ENCODE assay signal across 9 cellular contexts in the genomic region with DNA sequence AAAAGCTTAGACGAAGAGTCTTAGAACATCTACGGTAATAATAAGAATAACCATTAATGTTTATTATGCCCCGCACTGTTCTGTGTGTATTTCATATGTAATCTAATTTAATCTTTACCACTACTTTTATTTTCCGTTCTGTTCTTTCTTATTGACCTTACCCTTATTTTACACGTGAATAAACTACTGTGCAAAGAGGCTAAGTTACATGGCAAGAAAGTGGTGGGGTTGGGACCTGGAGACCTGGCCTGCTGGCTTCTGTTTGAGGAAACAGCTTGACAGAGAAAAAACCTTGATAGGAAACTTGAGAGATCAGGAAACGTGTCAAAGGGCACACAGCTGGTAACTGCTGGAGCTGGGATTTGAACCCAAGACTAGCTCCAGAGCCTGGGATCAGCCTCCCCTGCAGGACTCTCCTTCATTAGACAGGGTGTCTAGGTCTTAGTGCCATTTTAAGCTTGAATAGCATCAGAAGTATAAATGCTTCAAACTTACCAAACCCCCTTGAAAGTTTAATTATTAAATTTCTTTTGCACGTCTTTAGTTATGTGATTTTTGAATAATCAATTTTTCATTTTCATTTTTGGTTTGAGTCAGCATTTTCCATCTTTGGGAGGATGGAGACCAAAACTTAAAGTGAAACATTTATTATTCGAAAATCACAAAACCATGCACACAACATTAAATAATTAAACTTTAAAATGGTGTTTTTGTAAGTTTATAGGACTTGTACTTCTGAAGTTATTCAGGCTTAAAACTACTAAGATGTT.
DNase-seq lines count a peak whose midpoint lies in the region; ATAC-seq and TF ChIP-seq lines count a peak whose summit lies in the region.
"Had no signal": no experiment of that assay in that cellular context is flagged by ENCODE, and none has a peak within 500 bp of the region (broad histone marks: within the 10 kb centered on the region; RNA-seq: fewer than 3 reads in every experiment).

No MANE protein-coding gene starts in this region.

- TF ChIP-seq RAD21 in SK-N-SH (IDR thresholded peaks at IDR 0.05; ENCODE audit: low read length), result no peak

- no peaks in the 10 kb centered on the region for H3K9me2 ChIP-seq in SK-N-SH

- no peaks in the 10 kb centered on the region for H3K27me3 ChIP-seq in SK-N-SH (ENCODE audit: insufficient read depth)
- H3K27me3 ChIP-seq in iPS-18a (ENCODE audit: control insufficient read depth, insufficient read depth, low read length), result no peaks in the 10 kb centered on the region

- H3K27me3 Mint-ChIP-seq in activated CD8-positive, alpha-beta T cell treated with anti-CD3 and anti-CD28 coated beads for 36 hours, result no peaks in the 10 kb centered on the region
- no peaks in the 10 kb centered on the region for H3K27me3 Mint-ChIP-seq in stimulated activated naive CD8-positive, alpha-beta T cell treated with anti-CD3 and anti-CD28 coated beads, Interleukin-15, amount 100 ng/mL, for 72 hours

- CTCF ChIA-PET in SK-N-SH (lab: Yijun Ruan, JAX), result interaction anchor here (0.9 to 44.7 kb wide), 12 partner anchors 8 to 188 kb away, joined by 3 to 1335 read pairs (median 14); partner anchors contain the start of genes ALAD, C9orf43 and POLE3
- CTCF ChIA-PET in activated CD8-positive, alpha-beta T cell treated with anti-CD3 and anti-CD28 coated beads for 36 hours (lab: Charles Lee), result interaction anchor here (0.8 to 27.7 kb wide), 15 partner anchors 10 to 319 kb away, joined by 3 to 621 read pairs (median 4); partner anchors contain the start of gene ALAD

- peak overlapping the region; percentile 73 for H3K4me2 ChIP-seq in SK-N-SH

- no peak for TF ChIP-seq EP300 in SK-N-SH (IDR thresholded peaks at IDR 0.05; ENCODE audit: borderline replicate concordance in 1 of 2, low read depth in 1 of 2, low read length in 1 of 2)

- DNase-seq in SK-N-SH, result no peak
- no peak for DNase-seq in activated CD8-positive, alpha-beta T cell treated with anti-CD3 and anti-CD28 coated beads for 36 hours
- DNase-seq in stimulated activated naive CD8-positive, alpha-beta T cell treated with anti-CD3 and anti-CD28 coated beads, Interleukin-15, amount 100 ng/mL, for 72 hours, result no peak
- DNase-seq in 8988T, result no peak
- no peak for DNase-seq in NCI-H1436 (lab: John Stamatoyannopoulos, UW)
- no peak for DNase-seq in ACHN
- DNase-seq: NCI-H510A had no signal

- H3K27ac Mint-ChIP-seq in activated CD8-positive, alpha-beta T cell treated with anti-CD3 and anti-CD28 coated beads for 36 hours, result peak overlapping the region; percentile 77
- peak overlapping the region; percentile 20 to 76 for H3K27ac Mint-ChIP-seq in stimulated activated naive CD8-positive, alpha-beta T cell treated with anti-CD3 and anti-CD28 coated beads, Interleukin-15, amount 100 ng/mL, for 72 hours

- H3K9ac ChIP-seq in SK-N-SH (peak overlapping the region; percentile 59), iPS-18a (ENCODE audit: low read length) (peak overlapping the region; percentile 67)

- in situ Hi-C loops in ACHN (cut with HindIII; ENCODE audit: low pct_ligation_motif_present, low pct_unique_long_range_greater_than_20kb, low sequenced_read_pairs), result no loop called here

- H3K9me3 Mint-ChIP-seq in activated CD8-positive, alpha-beta T cell treated with anti-CD3 and anti-CD28 coated beads for 36 hours, result no peaks in the 10 kb centered on the region
- no peaks in the 10 kb centered on the region for H3K9me3 Mint-ChIP-seq in stimulated activated naive CD8-positive, alpha-beta T cell treated with anti-CD3 and anti-CD28 coated beads, Interleukin-15, amount 100 ng/mL, for 72 hours

- intact Hi-C loops in activated CD8-positive, alpha-beta T cell treated with anti-CD3 and anti-CD28 coated beads for 36 hours (cut with micrococcal nuclease), result loop anchor here (2.0 kb wide), 1 partner anchor 62 kb away; no protein-coding TSS in a partner anchor

- no peak overlapping the region; the same call in 1 of the 2 replicates for H2AFZ ChIP-seq in SK-N-SH (ENCODE audit: low read depth)

- H3K36me3 ChIP-seq in SK-N-SH (replicated peaks in 1 of 2; ENCODE audit: control insufficient read depth in 1 of 2, insufficient read depth in 2 of 2, low read length in 1 of 2), result peaks cover 12 to 18% of the 10 kb centered on the region in 2 experiments
- H3K36me3 ChIP-seq in iPS-18a (ENCODE audit: control insufficient read depth, low read depth, low read length), result no peaks in the 10 kb centered on the region

- peaks cover 11% of the 10 kb centered on the region for H3F3A ChIP-seq in SK-N-SH (replicated peaks; ENCODE audit: insufficient read depth)

- no peak for ATAC-seq in SK-N-SH treated with all-trans-retinoic acid at 6 μM for 48 hours
- ATAC-seq in activated CD8-positive, alpha-beta T cell treated with anti-CD3 and anti-CD28 coated beads for 36 hours, result no peak
- no peak for ATAC-seq in stimulated activated naive CD8-positive, alpha-beta T cell treated with anti-CD3 and anti-CD28 coated beads, Interleukin-15, amount 100 ng/mL, for 72 hours

- H3K79me2 ChIP-seq in SK-N-SH (ENCODE audit: insufficient read depth), result peaks cover 41% of the 10 kb centered on the region

- peak overlapping the region in 1 of 2 experiments; percentile 34; a peak in 1 of 4 replicates for H3K4me3 ChIP-seq in SK-N-SH (ENCODE audit: low read depth in 2 of 2, low read length in 1 of 2)
- peak overlapping the region; percentile 70 for H3K4me3 ChIP-seq in iPS-18a (ENCODE audit: low read length)

- TF ChIP-seq CTCF in SK-N-SH (IDR thresholded peaks at IDR 0.05), result no peak
- no peak for TF ChIP-seq CTCF in activated CD8-positive, alpha-beta T cell treated with anti-CD3 and anti-CD28 coated beads for 36 hours (IDR thresholded peaks at IDR 0.05)

- H3K4me1 Mint-ChIP-seq in activated CD8-positive, alpha-beta T cell treated with anti-CD3 and anti-CD28 coated beads for 36 hours (ENCODE audit: low read depth), result peaks cover 35% of the 10 kb centered on the region
- H3K4me1 Mint-ChIP-seq in stimulated activated naive CD8-positive, alpha-beta T cell treated with anti-CD3 and anti-CD28 coated beads, Interleukin-15, amount 100 ng/mL, for 72 hours, result peaks cover 51% of the 10 kb centered on the region

- no peak overlapping the region for H3K4me3 Mint-ChIP-seq in activated CD8-positive, alpha-beta T cell treated with anti-CD3 and anti-CD28 coated beads for 36 hours
- peak overlapping the region; percentile 3 to 55 for H3K4me3 Mint-ChIP-seq in stimulated activated naive CD8-positive, alpha-beta T cell treated with anti-CD3 and anti-CD28 coated beads, Interleukin-15, amount 100 ng/mL, for 72 hours

- H4K20me1 ChIP-seq in SK-N-SH (ENCODE audit: insufficient read depth), result peaks cover 30% of the 10 kb centered on the region

- H3K9me3 ChIP-seq in SK-N-SH (no peaks in the 10 kb centered on the region), iPS-18a (ENCODE audit: control insufficient read depth, low read depth, low read length) (no peaks in the 10 kb centered on the region)

- H3K27ac ChIP-seq in SK-N-SH (ENCODE audit: low read depth in 2 of 2, low read length in 1 of 2) (peak overlapping the region; percentile 87 to 88), iPS-18a (ENCODE audit: low read length) (peak overlapping the region; percentile 81)

- peaks cover 26 to 37% of the 10 kb centered on the region in 2 experiments for H3K4me1 ChIP-seq in SK-N-SH (ENCODE audit: control insufficient read depth in 1 of 2, insufficient read depth in 2 of 2, low read depth in 1 of 2, low read length in 1 of 2)
- H3K4me1 ChIP-seq in iPS-18a (ENCODE audit: control insufficient read depth, low read depth, low read length), result peaks cover 23% of the 10 kb centered on the region

- POLR2A ChIA-PET in SK-N-SH (lab: Yijun Ruan, JAX), result interaction anchor here (0.6 to 3.7 kb wide), 9 partner anchors 10 to 414 kb away, joined by 3 to 23 read pairs (median 7); no protein-coding TSS in a partner anchor
- POLR2A ChIA-PET in activated CD8-positive, alpha-beta T cell treated with anti-CD3 and anti-CD28 coated beads for 36 hours (lab: Charles Lee), result interaction anchor here (0.7 to 2.2 kb wide), 2 partner anchors 63 to 191 kb away, joined by 3 to 9 read pairs; partner anchors contain the start of gene ALAD

- H3K36me3 Mint-ChIP-seq in activated CD8-positive, alpha-beta T cell treated with anti-CD3 and anti-CD28 coated beads for 36 hours (ENCODE audit: low read depth), result peaks cover 28% of the 10 kb centered on the region

- WGBS in SK-N-SH (ENCODE audit: low lambda C conversion rate), result 88% methylated on average over 8 of the region's 8 CpGs

TF ChIP-seq in SK-N-SH, 30 proteins besides CTCF, POLR2A, EP300 and RAD21 (continues in another document):
- no peak for TF ChIP-seq YY1 (IDR thresholded peaks at IDR 0.05; ENCODE audit: low read depth)
- TF ChIP-seq TAF1 (IDR thresholded peaks at IDR 0.05; ENCODE audit: borderline replicate concordance, low read depth, low read length), result no peak
- TF ChIP-seq EZH2phosphoT487 (IDR thresholded peaks at IDR 0.05; ENCODE audit: borderline replicate concordance, low read depth), result no peak
- TF ChIP-seq, protein P1, sequence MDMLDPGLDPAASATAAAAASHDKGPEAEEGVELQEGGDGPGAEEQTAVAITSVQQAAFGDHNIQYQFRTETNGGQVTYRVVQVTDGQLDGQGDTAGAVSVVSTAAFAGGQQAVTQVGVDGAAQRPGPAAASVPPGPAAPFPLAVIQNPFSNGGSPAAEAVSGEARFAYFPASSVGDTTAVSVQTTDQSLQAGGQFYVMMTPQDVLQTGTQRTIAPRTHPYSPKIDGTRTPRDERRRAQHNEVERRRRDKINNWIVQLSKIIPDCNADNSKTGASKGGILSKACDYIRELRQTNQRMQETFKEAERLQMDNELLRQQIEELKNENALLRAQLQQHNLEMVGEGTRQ (IDR thresholded peaks at IDR 0.05; ENCODE audit: borderline replicate concordance, low read depth, low read length), result no peak
- TF ChIP-seq NFIC (IDR thresholded peaks at IDR 0.05; ENCODE audit: borderline replicate concordance), result no peak
- TF ChIP-seq SIN3A (IDR thresholded peaks at IDR 0.05; ENCODE audit: borderline replicate concordance, low read depth, low read length), result no peak

TF ChIP-seq in SK-N-SH treated with all-trans-retinoic acid at 6 μM for 48 hours, 23 proteins besides CTCF, POLR2A, EP300 and RAD21 (continues in another document):
- TF ChIP-seq RARB (CRISPR knock-in tag; IDR thresholded peaks at IDR 0.05), result no peak
- TF ChIP-seq ZC3H10 (CRISPR knock-in tag; IDR thresholded peaks at IDR 0.05), result no peak
- no peak for TF ChIP-seq ZNF565 (CRISPR knock-in tag; conservative IDR thresholded peaks at IDR 0.05; ENCODE audit: low read depth)
- TF ChIP-seq ZFP30 (CRISPR knock-in tag; IDR thresholded peaks at IDR 0.05), result no peak
